In genomic region chr7:106234425-106234824, GRCh38 we compare ENCODE assay signal across 2 cellular contexts.
TF ChIP-seq lines count a peak whose summit lies in the region.

No MANE protein-coding gene starts in this region.

TF ChIP-seq in HepG2, 621 proteins besides CTCF, POLR2A, EP300 and RAD21:
- peak; percentile 63 for TF ChIP-seq MAFF (IDR thresholded peaks at IDR 0.05; ENCODE audit: low read depth, low read length)
- TF ChIP-seq MAFK (conservative IDR thresholded peaks at IDR 0.05 in 1 of 2, IDR thresholded peaks at IDR 0.05 in 1 of 2; ENCODE audit: low read length in 2 of 2) = peak; percentile 60 to 66
- TF ChIP-seq ZEB1 (IDR thresholded peaks at IDR 0.05; ENCODE audit: insufficient replicate concordance, low read depth) = no peak
- TF ChIP-seq CAMTA2 (CRISPR knock-in tag; IDR thresholded peaks at IDR 0.05; ENCODE audit: borderline replicate concordance) = no peak
- TF ChIP-seq GATA4 (IDR thresholded peaks at IDR 0.05; ENCODE audit: borderline replicate concordance, low read depth) = no peak
TF ChIP-seq in HepG2: peak in this region for 2.

TF ChIP-seq in IMR-90, 13 proteins besides CTCF, POLR2A, EP300 and RAD21:
- TF ChIP-seq MAFK (IDR thresholded peaks at IDR 0.05; ENCODE audit: low read depth, low read length) = peak; percentile 55
- no peak for TF ChIP-seq RCOR1 (IDR thresholded peaks at IDR 0.05; ENCODE audit: insufficient replicate concordance, low read length)
